8 cellular contexts compared by ENCODE assay signal in genomic region chr1:220094016-220094911, GRCh38. TPM values are rescaled to one million over a fixed set of nuclear protein-coding genes. Genes with fewer than 3 reads are reported as not detected.
DNase-seq lines count a peak whose midpoint lies in the region; ATAC-seq, FAIRE-seq and TF ChIP-seq lines count a peak whose summit lies in the region.

TSS of gene IARS2 (plus strand) at chr1:220094132. CDS start at chr1:220094217, 85 bp downstream.

- H3K27me3 ChIP-seq in CD4-positive, alpha-beta T cell (ENCODE audit: control insufficient read depth, insufficient read depth, low read length) = no peaks in the 10 kb centered on the region
- H3K27me3 ChIP-seq in endothelial cell of umbilical vein (ENCODE audit: control insufficient read depth in 2 of 2, insufficient read depth in 2 of 2, low read length in 2 of 2) (no peaks in the 10 kb centered on the region), mononuclear cell (ENCODE audit: insufficient read depth, low read length) (no peaks in the 10 kb centered on the region)

- peak within 1 kb of the TSS; percentile 79 for H3K27ac Mint-ChIP-seq in CD4-positive, alpha-beta T cell

- H3K4me3 Mint-ChIP-seq in CD4-positive, alpha-beta T cell = peak within 1 kb of the TSS; percentile 71

- H2AFZ ChIP-seq in endothelial cell of umbilical vein (ENCODE audit: low read depth, low read length) = peak within 1 kb of the TSS; percentile 92

- H3K9me1 ChIP-seq in endothelial cell of umbilical vein (replicated peaks; ENCODE audit: control insufficient read depth, extremely low read depth, insufficient read depth, low read length) = no peaks in the 10 kb centered on the region

- CTCF ChIA-PET in CD4-positive, alpha-beta T cell (lab: Charles Lee) = interaction anchor here (1.1 to 1.3 kb wide), 2 partner anchors 11 to 19 kb away, joined by 3 read pairs; no protein-coding TSS in a partner anchor
- CTCF ChIA-PET in endothelial cell of umbilical vein (lab: Charles Lee) = interaction anchor here (0.9 to 1.7 kb wide), 4 partner anchors 9 to 103 kb away, joined by 3 to 12 read pairs (median 4); no protein-coding TSS in a partner anchor

- peak within 1 kb of the TSS; percentile 96 for H3K4me2 ChIP-seq in endothelial cell of umbilical vein (ENCODE audit: insufficient read depth, low read length)

- no peaks in the 10 kb centered on the region for H4K20me1 ChIP-seq in endothelial cell of umbilical vein (replicated peaks; ENCODE audit: control insufficient read depth, extremely low read depth, insufficient read depth, low read length)

- peak; percentile 87 to 95 (median 92) for DNase-seq in CD4-positive, alpha-beta T cell
- peak; percentile 76 for DNase-seq in NOMO-1 treated with DMSO at 0.1 percent for 48 hours (lab: John Stamatoyannopoulos, UW; ENCODE audit: unreplicated experiment)
- DNase-seq in activated CD8-positive, alpha-beta memory T cell treated with anti-CD3 and anti-CD28 coated beads, Interleukin-2, amount 50 U/mL, for 24 hours (ENCODE audit: extremely low read depth) = peak; percentile 75
- peak; percentile 82 for DNase-seq in endothelial cell of umbilical vein (ENCODE audit: low read depth, low spot score)
- peak; percentile 85 to 90 for DNase-seq in stimulated activated CD8-positive, alpha-beta memory T cell treated with anti-CD3 and anti-CD28 coated beads, Interleukin-2, amount 100 ng/mL, for 48 hours (ENCODE audit: low read depth in 2 of 2)

- no peak for TF ChIP-seq CTCF in CD4-positive, alpha-beta T cell (IDR thresholded peaks at IDR 0.05)
- TF ChIP-seq CTCF in endothelial cell of umbilical vein (IDR thresholded peaks at IDR 0.05; ENCODE audit: extremely low read depth in 1 of 2, insufficient read depth in 1 of 2, low read depth in 1 of 2, low read length in 2 of 2) = no peak

- dilution Hi-C loops in endothelial cell of umbilical vein (cut with MboI; ENCODE audit: extremely low pct_ligation_motif_present, low sequenced_read_pairs) = no loop called here

- H3K79me2 ChIP-seq in endothelial cell of umbilical vein (ENCODE audit: control insufficient read depth, insufficient read depth, low read length) = peaks cover 11% of the 10 kb centered on the region

- BruUV-seq in endothelial cell of umbilical vein (replicated peaks; lab: Mats Ljungman, UMichigan) = TSS peak; percentile 55

- H3K4me3 ChIP-seq in endothelial cell of umbilical vein (replicated peaks in 1 of 3; ENCODE audit: insufficient read depth in 1 of 3, low read depth in 1 of 3, low read length in 3 of 3) (peak within 1 kb of the TSS; percentile 73 to 85 (median 74)), mononuclear cell (ENCODE audit: low read length) (peak within 1 kb of the TSS; percentile 86)

- TF ChIP-seq POLR2A in endothelial cell of umbilical vein (IDR thresholded peaks at IDR 0.05; ENCODE audit: low read depth, low read length) = peak; percentile 77

- peak within 1 kb of the TSS; percentile 64 for H3K27ac ChIP-seq in CD4-positive, alpha-beta T cell (ENCODE audit: low read depth, low read length)
- peak within 1 kb of the TSS; percentile 42 for H3K27ac ChIP-seq in endothelial cell of umbilical vein (ENCODE audit: insufficient read depth, low read depth, low read length)

- POLR2A ChIA-PET in CD4-positive, alpha-beta T cell (lab: Charles Lee) = interaction anchor here (1.2 kb wide), 1 partner anchor 48 kb away, joined by 4 read pairs; the partner anchor contains the start of gene EPRS1
- POLR2A ChIA-PET in endothelial cell of umbilical vein (lab: Charles Lee) = no interaction called here

- peaks cover 6% of the 10 kb centered on the region for H3K4me1 ChIP-seq in endothelial cell of umbilical vein (ENCODE audit: control insufficient read depth, extremely low read depth, insufficient read depth, low read length)
- peaks cover 26% of the 10 kb centered on the region for H3K4me1 ChIP-seq in mononuclear cell (ENCODE audit: insufficient read depth, low read length)

- intact Hi-C loops in CD4-positive, alpha-beta T cell (cut with DNase I, micrococcal nuclease) = loop anchor here (1.0 to 10.0 kb wide), 4 partner anchors 45 to 919 kb away; partner anchors contain the start of genes EPRS1 (in 1 of the 2), LYPLAL1 (in 1 of the 2) and RAB3GAP2 (in 1 of the 2)
- intact Hi-C loops in endothelial cell of umbilical vein (cut with micrococcal nuclease) = loop anchor here (1.0 to 5.0 kb wide), 3 partner anchors 43 to 92 kb away; partner anchors contain the start of gene EPRS1

- peaks cover 0 to 3% of the 10 kb centered on the region in 2 experiments for H3K36me3 ChIP-seq in endothelial cell of umbilical vein (ENCODE audit: control insufficient read depth in 2 of 2, extremely low read depth in 1 of 2, insufficient read depth in 2 of 2, low read length in 2 of 2)

- H3K27me3 Mint-ChIP-seq in CD4-positive, alpha-beta T cell = no peaks in the 10 kb centered on the region

- H3K4me1 Mint-ChIP-seq in CD4-positive, alpha-beta T cell (ENCODE audit: low read depth) = peaks cover 32% of the 10 kb centered on the region

- ATAC-seq in CD4-positive, alpha-beta T cell (ENCODE audit: poor library complexity) = peak; percentile 80
- ATAC-seq in GM19372 (IDR thresholded peaks at IDR 0.05; ENCODE audit: low read depth, unreplicated experiment) (peak; percentile 58), HG03558 (IDR thresholded peaks at IDR 0.05; ENCODE audit: extremely low read depth, unreplicated experiment) (peak; percentile 37)

- no peak for FAIRE-seq in endothelial cell of umbilical vein (lab: Jason Lieb, UNC)

- H3K9ac ChIP-seq in endothelial cell of umbilical vein (replicated peaks; ENCODE audit: extremely low read depth, insufficient read depth, low read length) = peak within 1 kb of the TSS; percentile 70

- no peaks in the 10 kb centered on the region for H3K9me3 Mint-ChIP-seq in CD4-positive, alpha-beta T cell

- peaks cover 38% of the 10 kb centered on the region for H3K36me3 Mint-ChIP-seq in CD4-positive, alpha-beta T cell (ENCODE audit: low read depth)

- no peaks in the 10 kb centered on the region for H3K9me3 ChIP-seq in CD4-positive, alpha-beta T cell (ENCODE audit: control insufficient read depth, low read length)
- H3K9me3 ChIP-seq in endothelial cell of umbilical vein (replicated peaks; ENCODE audit: control insufficient read depth, insufficient read depth, low read length) = no peaks in the 10 kb centered on the region
- no peaks in the 10 kb centered on the region for H3K9me3 ChIP-seq in mononuclear cell (ENCODE audit: low read depth, low read length)

TF ChIP-seq in endothelial cell of umbilical vein, 7 proteins besides CTCF, POLR2A, EP300 and RAD21:
- no peak for TF ChIP-seq MAX (IDR thresholded peaks at IDR 0.05; ENCODE audit: insufficient read depth, insufficient read length)
- TF ChIP-seq JUN (IDR thresholded peaks at IDR 0.05; ENCODE audit: borderline replicate concordance, insufficient read depth, insufficient read length, low read depth) = no peak
- no peak for TF ChIP-seq FOS (IDR thresholded peaks at IDR 0.05; ENCODE audit: borderline replicate concordance, insufficient read depth, low read length)
- TF ChIP-seq EZH2 (IDR thresholded peaks at IDR 0.05; ENCODE audit: borderline replicate concordance, low read depth, low read length, severe bottlenecking) = no peak
- peak; percentile 75 for TF ChIP-seq POLR2AphosphoS5 (IDR thresholded peaks at IDR 0.05; ENCODE audit: insufficient read depth, low read depth, low read length)
- no peak for TF ChIP-seq GATA2 (IDR thresholded peaks at IDR 0.05; ENCODE audit: insufficient read depth, insufficient read length, low read depth, low read length)

RNA-seq across cellular contexts. Expression of gene IARS2, which starts in this region (rescaled TPM):
- 10 to 100 TPM; 18.9 to 19.0 TPM for total RNA-seq in CD4-positive, alpha-beta T cell
- 57.6 and 62.8 TPM in 2 replicates for total RNA-seq in endothelial cell of umbilical vein
- 9.2 and 15.5 TPM in 2 replicates for polyA plus RNA-seq in endothelial cell of umbilical vein
- 17.9 and 18.5 TPM in 2 replicates for polyA plus RNA-seq in endothelial cell of umbilical vein (2011; cell fraction: cytosol; rRNA removed)
- 16.3 and 16.7 TPM in 2 replicates for polyA plus RNA-seq in endothelial cell of umbilical vein (2011; cell fraction: nucleus; rRNA removed)
- polyA plus RNA-seq in endothelial cell of umbilical vein (2012) = 54.0 and 72.1 TPM in 2 replicates
- 40.3 and 55.1 TPM in 2 replicates for polyA minus RNA-seq in endothelial cell of umbilical vein
- 19.8 TPM for polyA minus RNA-seq in endothelial cell of umbilical vein (2011; cell fraction: cytosol; rRNA and poly(A)+ RNA removed)
- polyA minus RNA-seq in endothelial cell of umbilical vein (2011; cell fraction: nucleus; rRNA and poly(A)+ RNA removed) = 13.7 and 22.7 TPM in 2 replicates
- 30.7 TPM for total RNA-seq in mononuclear cell

Comparison
In these comparisons a context has a peak if more than half of its experiments do, and no peak if none do; other contexts are left out.
1. Peak in every context shown above with its lines: DNase-seq, ATAC-seq, H3K4me3 ChIP-seq and H3K27ac ChIP-seq.